Comparison of ENCODE assay signal across 30 cellular contexts in the genomic region with DNA sequence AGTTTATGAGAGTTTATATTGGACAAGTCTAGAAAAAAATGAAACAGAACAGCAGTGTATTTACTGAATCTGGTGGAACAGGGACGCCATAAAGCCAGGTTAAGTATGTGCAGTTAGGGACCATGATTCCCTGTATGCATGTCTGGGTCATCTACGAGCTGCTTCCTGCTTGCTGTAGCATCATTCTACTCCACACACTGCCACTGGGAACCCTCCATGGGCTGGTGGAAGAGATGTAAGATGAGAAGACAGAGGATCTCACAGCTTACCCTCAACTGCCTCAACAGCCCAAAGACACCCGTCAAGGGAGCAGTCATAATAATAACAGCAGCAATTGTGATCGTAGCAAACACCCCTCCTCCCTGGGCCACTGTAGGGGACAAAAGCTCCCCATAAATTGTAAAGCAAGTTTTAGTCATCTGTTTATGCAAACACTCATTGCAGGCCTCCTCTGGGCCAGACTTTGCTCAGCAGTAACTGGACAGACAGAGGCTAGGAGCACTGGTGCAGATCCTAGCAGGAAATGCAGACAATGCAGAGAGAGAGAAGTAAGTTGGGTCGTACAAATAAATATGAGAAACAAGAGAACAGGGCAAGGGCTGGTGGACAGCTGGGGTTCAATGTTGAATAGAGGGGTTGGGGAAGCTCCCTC.
A peak's percentile ranks its signal among the peaks of the same experiment; 100 is the strongest.
DNase-seq lines count a peak whose midpoint lies in the region; ATAC-seq and TF ChIP-seq lines count a peak whose summit lies in the region.
"Had no signal": no experiment of that assay in that cellular context is flagged by ENCODE, and none has a peak within 500 bp of the region (broad histone marks: within the 10 kb centered on the region; RNA-seq: fewer than 3 reads in every experiment).

No MANE protein-coding gene starts in this region.

- H3K79me2 ChIP-seq in Karpas-422 (ENCODE audit: low read length) (no peaks in the 10 kb centered on the region), GM23338 (replicated peaks; ENCODE audit: insufficient read depth) (no peaks in the 10 kb centered on the region)

- H3F3A ChIP-seq in GM23338 (replicated peaks; ENCODE audit: low read depth), result no peaks in the 10 kb centered on the region

- intact Hi-C loops in left colon (cut with DNase I, micrococcal nuclease), result no loop called here

- H2AFZ ChIP-seq in Karpas-422 (ENCODE audit: low read length), result no peak overlapping the region
- H2AFZ ChIP-seq in GM23338, result no peak overlapping the region
- H2AFZ ChIP-seq: GM23248 had no signal

- no peaks in the 10 kb centered on the region for H3K9me3 Mint-ChIP-seq in GM23338
- H3K9me3 Mint-ChIP-seq: activated B cell treated with CpG ODN at 0.5 μM for 24 hours; activated T-cell treated with anti-CD3 and anti-CD28 coated beads, Interleukin-2, amount 50 U/mL, for 4 hours; brain; HFFc6; immature natural killer cell had no signal

- H3K4me2 ChIP-seq in Karpas-422 (ENCODE audit: low read depth, low read length, poor library complexity, severe bottlenecking), result no peak overlapping the region
- no peak overlapping the region for H3K4me2 ChIP-seq in GM23338
- H3K4me2 ChIP-seq: KMS-11 had no signal

- ATAC-seq in HG02610 (IDR thresholded peaks at IDR 0.05; ENCODE audit: unreplicated experiment) (peak; percentile 47), left colon (peak; percentile 46), GM23338 (no peak), gastroesophageal sphincter (no peak)
- ATAC-seq: activated T-cell treated with anti-CD3 and anti-CD28 coated beads, Interleukin-2, amount 50 U/mL, for 4 hours; left lung had no signal

- H3K27me3 ChIP-seq in Karpas-422 (ENCODE audit: low read length) (no peaks in the 10 kb centered on the region; the same call in 1 of the 2 replicates), GM23338 (ENCODE audit: insufficient read depth) (no peaks in the 10 kb centered on the region), gastroesophageal sphincter (peaks cover 48% of the 10 kb centered on the region)

- no peak for TF ChIP-seq POLR2A in gastroesophageal sphincter (IDR thresholded peaks at IDR 0.05)

- H3K27ac Mint-ChIP-seq in GM23338, result no peak overlapping the region
- H3K27ac Mint-ChIP-seq: activated B cell treated with CpG ODN at 0.5 μM for 24 hours, HFFc6, immature natural killer cell had no signal

- peaks cover 30% of the 10 kb centered on the region for H3K4me1 ChIP-seq in Karpas-422 (ENCODE audit: low read length)
- H3K4me1 ChIP-seq in GM23338 (ENCODE audit: insufficient read depth), result no peaks in the 10 kb centered on the region
- no peaks in the 10 kb centered on the region for H3K4me1 ChIP-seq in gastroesophageal sphincter
- H3K4me1 ChIP-seq: left lung, tibial artery had no signal

- H3K27ac ChIP-seq in Karpas-422 (ENCODE audit: low read length), result no peak overlapping the region
- no peak overlapping the region for H3K27ac ChIP-seq in GM23338 (ENCODE audit: low read depth)
- no peak overlapping the region for H3K27ac ChIP-seq in gastroesophageal sphincter
- H3K27ac ChIP-seq: 22Rv1, dorsolateral prefrontal cortex, GM23248, KMS-11, left lung, RWPE1, tibial artery had no signal

- no peaks in the 10 kb centered on the region for H3K36me3 Mint-ChIP-seq in GM23338 (ENCODE audit: low read depth)
- H3K36me3 Mint-ChIP-seq: brain, CD14-positive monocyte, immature natural killer cell had no signal

- WGBS in gastroesophageal sphincter (ENCODE audit: low coverage in 1 of 2), 2 donors, result 63 to 81% methylated on average over 3 to 5 of the region's 5 CpGs

- H3K9ac ChIP-seq in Karpas-422 (ENCODE audit: low read length), result peak overlapping the region; percentile 21; the same call in 1 of the 2 replicates
- H3K9ac ChIP-seq: GM23248, KMS-11 had no signal

- H4K20me1 ChIP-seq in Karpas-422 (ENCODE audit: insufficient read depth, low read depth, low read length) (no peaks in the 10 kb centered on the region), GM23338 (replicated peaks; ENCODE audit: insufficient read depth) (no peaks in the 10 kb centered on the region)

- H3K9me2 ChIP-seq in Karpas-422 (replicated peaks; ENCODE audit: insufficient read depth, low read length), result no peaks in the 10 kb centered on the region
- H3K9me2 ChIP-seq in GM23338 (ENCODE audit: insufficient read depth), result no peaks in the 10 kb centered on the region

- TF ChIP-seq CTCF in GM23338 (conservative IDR thresholded peaks at IDR 0.05; ENCODE audit: low read depth in 2 of 2) (no peak), gastroesophageal sphincter (IDR thresholded peaks at IDR 0.05) (no peak)

- H3K36me3 ChIP-seq in Karpas-422 (ENCODE audit: insufficient read depth, low read length), result no peaks in the 10 kb centered on the region
- H3K36me3 ChIP-seq in GM23338 (ENCODE audit: insufficient read depth), result no peaks in the 10 kb centered on the region
- H3K36me3 ChIP-seq in gastroesophageal sphincter, result no peaks in the 10 kb centered on the region
- H3K36me3 ChIP-seq: left lung, tibial artery had no signal

- H3K4me1 Mint-ChIP-seq in GM23338, result no peaks in the 10 kb centered on the region; the same call in 1 of the 3 replicates
- H3K4me1 Mint-ChIP-seq: activated B cell treated with CpG ODN at 0.5 μM for 24 hours, CD14-positive monocyte, immature natural killer cell had no signal

- H3K4me3 Mint-ChIP-seq in GM23338, result no peak overlapping the region
- H3K4me3 Mint-ChIP-seq: activated B cell treated with CpG ODN at 0.5 μM for 24 hours; activated T-cell treated with anti-CD3 and anti-CD28 coated beads, Interleukin-2, amount 50 U/mL, for 4 hours; brain; CD14-positive monocyte; HFFc6; immature natural killer cell had no signal

- peak; percentile 67 for DNase-seq in DMS53 (lab: John Stamatoyannopoulos, UW)
- DNase-seq in DMS53 treated with DMSO at 0.1 percent for 48 hours (lab: John Stamatoyannopoulos, UW; ENCODE audit: unreplicated experiment), result no peak
- no peak for DNase-seq in Karpas-422
- DNase-seq in left colon, result no peak
- DNase-seq in stimulated activated naive CD4-positive, alpha-beta T cell treated with Interleukin-2 at 50 U/mL for 16 hours (lab: John Stamatoyannopoulos, UW), result no peak
- no peak for DNase-seq in GM23338 (ENCODE audit: low spot score)
- DNase-seq: activated B cell treated with CpG ODN at 0.5 μM for 24 hours; activated CD4-positive, alpha-beta T cell treated with anti-CD3 and anti-CD28 coated beads, Interleukin-2, amount 50 U/mL, for 1 hour; activated T-cell treated with anti-CD3 and anti-CD28 coated beads, Interleukin-2, amount 50 U/mL, for 4 hours; cerebellar nuclear complex; dorsolateral prefrontal cortex; GM23248; HFFc6; hypothalamus; immature natural killer cell; left lung; NCI-H1417 treated with DMSO at 0.1 percent for 48 hours; NCI-H748 treated with DMSO at 0.1 percent for 48 hours; retina; small intestine; stimulated activated CD8-positive, alpha-beta memory T cell treated with anti-CD3 and anti-CD28 coated beads, Interleukin-4, amount 100 ng/mL, for 48 hours; T-helper 1 cell; tibial artery had no signal

- TF ChIP-seq EP300 in gastroesophageal sphincter (IDR thresholded peaks at IDR 0.05), result no peak

- no peaks in the 10 kb centered on the region for H3K9me3 ChIP-seq in Karpas-422 (ENCODE audit: low read length)
- H3K9me3 ChIP-seq in gastroesophageal sphincter, result no peaks in the 10 kb centered on the region
- H3K9me3 ChIP-seq: left lung, tibial artery had no signal

- H3K4me3 ChIP-seq in Karpas-422 (ENCODE audit: low read length) (no peak overlapping the region), GM23338 (no peak overlapping the region), gastroesophageal sphincter (no peak overlapping the region)
- H3K4me3 ChIP-seq: dorsolateral prefrontal cortex, GM23248, left lung, tibial artery had no signal

- H3K27me3 Mint-ChIP-seq in GM23338 (ENCODE audit: insufficient read depth, low read depth, poor library complexity), result peaks cover 2% of the 10 kb centered on the region
- H3K27me3 Mint-ChIP-seq: activated B cell treated with CpG ODN at 0.5 μM for 24 hours, brain had no signal

TF ChIP-seq in GM23338, 12 proteins besides CTCF, POLR2A, EP300 and RAD21 (continues in another document):
- TF ChIP-seq POLR2AphosphoS5 (IDR thresholded peaks at IDR 0.05; ENCODE audit: low read depth) (no peak), ZNF331 (CRISPR knock-in tag; IDR thresholded peaks at IDR 0.05; ENCODE audit: low read depth) (no peak), EZH2 (IDR thresholded peaks at IDR 0.05; ENCODE audit: low read depth, unreplicated experiment) (no peak), REST (IDR thresholded peaks at IDR 0.05; ENCODE audit: unreplicated experiment) (no peak), JUNB (IDR thresholded peaks at IDR 0.05; ENCODE audit: unreplicated experiment) (no peak), ZNF114 (CRISPR knock-in tag; IDR thresholded peaks at IDR 0.05) (no peak)
- TF ChIP-seq, protein P1, sequence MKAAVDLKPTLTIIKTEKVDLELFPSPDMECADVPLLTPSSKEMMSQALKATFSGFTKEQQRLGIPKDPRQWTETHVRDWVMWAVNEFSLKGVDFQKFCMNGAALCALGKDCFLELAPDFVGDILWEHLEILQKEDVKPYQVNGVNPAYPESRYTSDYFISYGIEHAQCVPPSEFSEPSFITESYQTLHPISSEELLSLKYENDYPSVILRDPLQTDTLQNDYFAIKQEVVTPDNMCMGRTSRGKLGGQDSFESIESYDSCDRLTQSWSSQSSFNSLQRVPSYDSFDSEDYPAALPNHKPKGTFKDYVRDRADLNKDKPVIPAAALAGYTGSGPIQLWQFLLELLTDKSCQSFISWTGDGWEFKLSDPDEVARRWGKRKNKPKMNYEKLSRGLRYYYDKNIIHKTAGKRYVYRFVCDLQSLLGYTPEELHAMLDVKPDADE (IDR thresholded peaks at IDR 0.05), result no peak

Comparison
In these comparisons a context has a peak if more than half of its experiments do, and no peak if none do; other contexts are left out.
1. ATAC-seq: peak in HG02610 (single experiment) and left colon (single experiment); none in GM23338 (single experiment) and gastroesophageal sphincter (single experiment).